Comparison of ENCODE assay signal across 10 cellular contexts in genomic region chr18:58216071-58216471, GRCh38.
A peak's percentile ranks its signal among the peaks of the same experiment; 100 is the strongest.
DNase-seq lines count a peak whose midpoint lies in the region; ATAC-seq, FAIRE-seq and TF ChIP-seq lines count a peak whose summit lies in the region.
"Had no signal": no experiment of that assay in that cellular context is flagged by ENCODE, and none has a peak within 500 bp of the region (broad histone marks: within the 10 kb centered on the region; RNA-seq: fewer than 3 reads in every experiment).

No MANE protein-coding gene starts in this region.

- no peaks in the 10 kb centered on the region for H3K36me3 ChIP-seq in HUES48 (ENCODE audit: control insufficient read depth, insufficient read depth, low read length)
- H3K36me3 ChIP-seq in sigmoid colon: no peaks in the 10 kb centered on the region
- H3K36me3 ChIP-seq: MG63 had no signal

- no peak for FAIRE-seq in HTR-8/SVneo (lab: Jason Lieb, UNC)

- no peak for DNase-seq in epithelial cell of proximal tubule (ENCODE audit: low read depth)
- DNase-seq in sigmoid colon: no peak
- DNase-seq in NCI-H345 (lab: John Stamatoyannopoulos, UW): no peak
- no peak for DNase-seq in HTR-8/SVneo (ENCODE audit: insufficient read length, low spot score)
- no peak for DNase-seq in NCI-H1694 (lab: John Stamatoyannopoulos, UW)
- DNase-seq: effector memory CD8-positive, alpha-beta T cell; MG63; stimulated activated CD4-positive, alpha-beta T cell treated with anti-CD3 and anti-CD28 coated beads, Interleukin-2, amount 100 ng/mL, for 48 hours had no signal

- intact Hi-C loops in sigmoid colon (cut with DNase I): no loop called here

- peak overlapping the region; percentile 33 for H3K4me3 ChIP-seq in HUES48 (ENCODE audit: low read depth, low read length)
- peak overlapping the region; percentile 12 for H3K4me3 ChIP-seq in epithelial cell of proximal tubule (ENCODE audit: low read depth, low read length)
- no peak overlapping the region for H3K4me3 ChIP-seq in sigmoid colon
- H3K4me3 ChIP-seq: MG63 had no signal

- no peak for TF ChIP-seq POLR2A in sigmoid colon (IDR thresholded peaks at IDR 0.05)

- TF ChIP-seq EP300 in sigmoid colon (IDR thresholded peaks at IDR 0.05): no peak

- H3K27ac ChIP-seq in HUES48 (ENCODE audit: low read depth, low read length): peak overlapping the region; percentile 67
- H3K27ac ChIP-seq in sigmoid colon: peak overlapping the region; percentile 8 to 61 (median 34)

- H3K9me3 ChIP-seq in HUES48 (ENCODE audit: control insufficient read depth, insufficient read depth, low read length) (no peaks in the 10 kb centered on the region), sigmoid colon (no peaks in the 10 kb centered on the region)
- H3K9me3 ChIP-seq: MG63 had no signal

- 17 to 62% methylated on average over 3 of the region's 3 CpGs for WGBS in sigmoid colon, 2 donors

- ATAC-seq in GM21360 (IDR thresholded peaks at IDR 0.05; ENCODE audit: unreplicated experiment): peak; percentile 43
- ATAC-seq: effector memory CD8-positive, alpha-beta T cell had no signal

- peaks cover 48% of the 10 kb centered on the region for H3K4me1 ChIP-seq in HUES48 (ENCODE audit: control insufficient read depth, insufficient read depth, low read length)
- H3K4me1 ChIP-seq in sigmoid colon: peaks cover 0 to 44% (median 30%) of the 10 kb centered on the region in 4 donors

- H3K9ac ChIP-seq in HUES48 (ENCODE audit: low read depth, low read length): no peak overlapping the region

- H3K27me3 ChIP-seq in HUES48 (ENCODE audit: control insufficient read depth, insufficient read depth, low read length) (no peaks in the 10 kb centered on the region), sigmoid colon (no peaks in the 10 kb centered on the region)
- H3K27me3 ChIP-seq: MG63 had no signal

- TF ChIP-seq CTCF in epithelial cell of proximal tubule (conservative IDR thresholded peaks at IDR 0.05; ENCODE audit: low read depth, low read length) (no peak), sigmoid colon (IDR thresholded peaks at IDR 0.05) (no peak)

Comparison
In these comparisons a context has a peak if more than half of its experiments do, and no peak if none do; other contexts are left out.
1. H3K4me3 ChIP-seq: peak in HUES48 (single experiment) and epithelial cell of proximal tubule (single experiment); none in sigmoid colon (0 of 4).